Comparison of ENCODE assay signal across 9 cellular contexts in genomic region chr4:151801547-151802516, GRCh38. TPM values are rescaled to one million over a fixed set of nuclear protein-coding genes. Genes with fewer than 3 reads are reported as not detected.
DNase-seq lines count a peak whose midpoint lies in the region; ATAC-seq and TF ChIP-seq lines count a peak whose summit lies in the region.
"Had no signal": no experiment of that assay in that cellular context is flagged by ENCODE, and none has a peak within 500 bp of the region (broad histone marks: within the 10 kb centered on the region; RNA-seq: fewer than 3 reads in every experiment).

No MANE protein-coding gene starts in this region.

- ATAC-seq in left cardiac atrium = no peak
- ATAC-seq in naive thymus-derived CD4-positive, alpha-beta T cell = peak; percentile 89

- H3K27ac ChIP-seq in cardiac muscle cell = no peak overlapping the region
- H3K27ac ChIP-seq in naive thymus-derived CD4-positive, alpha-beta T cell (ENCODE audit: low read depth, low read length) = no peak overlapping the region
- H3K27ac ChIP-seq: ovary had no signal

- intact Hi-C loops in left cardiac atrium (cut with DNase I) = no loop called here
- intact Hi-C loops in naive thymus-derived CD4-positive, alpha-beta T cell (cut with micrococcal nuclease) = no loop called here

- H3K9me3 ChIP-seq in cardiac muscle cell (ENCODE audit: low read depth) = no peaks in the 10 kb centered on the region
- no peaks in the 10 kb centered on the region for H3K9me3 ChIP-seq in naive thymus-derived CD4-positive, alpha-beta T cell (ENCODE audit: control insufficient read depth in 2 of 3, low read length in 3 of 3)
- H3K9me3 ChIP-seq: ovary had no signal

- H3K27me3 ChIP-seq in cardiac muscle cell = no peaks in the 10 kb centered on the region
- H3K27me3 ChIP-seq in naive thymus-derived CD4-positive, alpha-beta T cell (ENCODE audit: control insufficient read depth in 2 of 2, insufficient read depth in 2 of 2, low read length in 2 of 2) = no peaks in the 10 kb centered on the region
- H3K27me3 ChIP-seq: ovary had no signal

- no peaks in the 10 kb centered on the region for H3K27me3 Mint-ChIP-seq in chondrocyte (ENCODE audit: low read depth)
- peaks cover 0 to 3% (median 0%) of the 10 kb centered on the region in 5 donors for H3K27me3 Mint-ChIP-seq in naive thymus-derived CD4-positive, alpha-beta T cell

- peaks cover 30% of the 10 kb centered on the region for H3K4me1 Mint-ChIP-seq in chondrocyte (ENCODE audit: low read depth)
- no peaks in the 10 kb centered on the region for H3K4me1 Mint-ChIP-seq in naive thymus-derived CD4-positive, alpha-beta T cell

- no peak overlapping the region for H3K4me3 ChIP-seq in cardiac muscle cell
- H3K4me3 ChIP-seq in naive thymus-derived CD4-positive, alpha-beta T cell (ENCODE audit: low read length) = no peak overlapping the region
- H3K4me3 ChIP-seq: ovary had no signal

- CTCF ChIA-PET in naive thymus-derived CD4-positive, alpha-beta T cell (lab: Charles Lee) = interaction anchor here (0.6 to 1.2 kb wide), 6 partner anchors 8 to 612 kb away, joined by 3 to 4 read pairs (median 3); no protein-coding TSS in a partner anchor

- DNase-seq in cardiac muscle cell (ENCODE audit: low read depth in 1 of 2, low spot score in 1 of 2) (peak in 1 of 2 donors; percentile 60), left cardiac atrium (no peak), chondrocyte (ENCODE audit: low spot score) (no peak), stromal cell of bone marrow (ENCODE audit: low read depth) (peak; percentile 19), NCI-H2081 (lab: John Stamatoyannopoulos, UW) (no peak)
- peak; percentile 16 for DNase-seq in activated CD4-positive, CD25-positive, alpha-beta regulatory T cell treated with anti-CD3 and anti-CD28 coated beads, Interleukin-2, amount 50 U/mL, for 16 hours (ENCODE audit: low read depth, low spot score)
- DNase-seq in naive thymus-derived CD4-positive, alpha-beta T cell = peak; percentile 19 to 59 (median 45)

- peak overlapping the region; percentile 23 for H3K27ac Mint-ChIP-seq in chondrocyte (ENCODE audit: unreplicated experiment)
- H3K27ac Mint-ChIP-seq in naive thymus-derived CD4-positive, alpha-beta T cell = no peak overlapping the region

- H3K36me3 ChIP-seq in cardiac muscle cell = no peaks in the 10 kb centered on the region
- no peaks in the 10 kb centered on the region for H3K36me3 ChIP-seq in naive thymus-derived CD4-positive, alpha-beta T cell (ENCODE audit: control insufficient read depth in 2 of 3, insufficient read depth in 3 of 3, low read length in 3 of 3)
- H3K36me3 ChIP-seq: ovary had no signal

- H3K4me1 ChIP-seq in cardiac muscle cell (ENCODE audit: low read depth) = peaks cover 20% of the 10 kb centered on the region
- H3K4me1 ChIP-seq in naive thymus-derived CD4-positive, alpha-beta T cell (ENCODE audit: control insufficient read depth in 2 of 2, insufficient read depth in 2 of 2, low read length in 2 of 2) = no peaks in the 10 kb centered on the region

- no peaks in the 10 kb centered on the region for H3K36me3 Mint-ChIP-seq in chondrocyte (ENCODE audit: low read depth)
- peaks cover 0 to 3% (median 0%) of the 10 kb centered on the region in 5 donors for H3K36me3 Mint-ChIP-seq in naive thymus-derived CD4-positive, alpha-beta T cell

- TF ChIP-seq CTCF in cardiac muscle cell (IDR thresholded peaks at IDR 0.05; ENCODE audit: low read depth, low read length) (peak; percentile 92), LNCAP (IDR thresholded peaks at IDR 0.05) (peak; percentile 94), chondrocyte (IDR thresholded peaks at IDR 0.05) (peak; percentile 91)

- H3K9me3 Mint-ChIP-seq in chondrocyte (ENCODE audit: low read depth) = no peaks in the 10 kb centered on the region
- H3K9me3 Mint-ChIP-seq in naive thymus-derived CD4-positive, alpha-beta T cell = peaks cover 0 to 4% (median 0%) of the 10 kb centered on the region in 11 donors

- POLR2A ChIA-PET in naive thymus-derived CD4-positive, alpha-beta T cell (lab: Charles Lee) = interaction anchor here (0.6 kb wide), 1 partner anchor 439 kb away, joined by 3 read pairs; no protein-coding TSS in a partner anchor

- H3K4me3 Mint-ChIP-seq in chondrocyte (ENCODE audit: unreplicated experiment) = no peak overlapping the region
- H3K4me3 Mint-ChIP-seq in naive thymus-derived CD4-positive, alpha-beta T cell = no peak overlapping the region

RNA-seq across cellular contexts. Expression of gene GATB, which starts 41.0 kb away (rescaled TPM):
- total RNA-seq in cardiac muscle cell (24.4 and 38.1 TPM in 2 replicates), left cardiac atrium (10 to 100 TPM; 51.7 to 88.1 TPM), chondrocyte (9.2 to 13.0 TPM (median 10.2 TPM) in 3 replicates)
- polyA plus RNA-seq in cardiac muscle cell = 41.9 and 45.3 TPM in 2 replicates
- total RNA-seq in naive thymus-derived CD4-positive, alpha-beta T cell = 10 to 100 TPM; 10.5 to 17.3 (median 14.2) TPM
- polyA plus RNA-seq in naive thymus-derived CD4-positive, alpha-beta T cell = 10 to 100 TPM; 13.6 to 17.8 TPM

Comparison
In these comparisons a context has a peak if more than half of its experiments do, and no peak if none do; other contexts are left out.
1. DNase-seq: peak in activated CD4-positive, CD25-positive, alpha-beta regulatory T cell treated with anti-CD3 and anti-CD28 coated beads, Interleukin-2, amount 50 U/mL, for 16 hours (single experiment), naive thymus-derived CD4-positive, alpha-beta T cell (9 of 9) and stromal cell of bone marrow (single experiment); none in left cardiac atrium (single experiment), chondrocyte (single experiment) and NCI-H2081 (0 of 2).
2. Peak in every context shown above with its lines, with median percentiles within 50 percentile points of each other: CTCF ChIP-seq.